1 cellular context compared by ENCODE assay signal in genomic region chr5:59039003-59039295, GRCh38.
TF ChIP-seq lines count a peak whose summit lies in the region.

No MANE protein-coding gene starts in this region.

TF ChIP-seq in HepG2, 621 proteins besides CTCF, POLR2A, EP300 and RAD21 (continued from another document):
- TF ChIP-seq MZF1 (CRISPR knock-in tag; IDR thresholded peaks at IDR 0.05; ENCODE audit: borderline replicate concordance): no peak
- no peak for TF ChIP-seq HNRNPH1 (optimal IDR thresholded peaks at IDR 0.05; ENCODE audit: low read depth, low read length)
- no peak for TF ChIP-seq ZNF142 (CRISPR knock-in tag; IDR thresholded peaks at IDR 0.05)
